1 cellular context compared by ENCODE assay signal in genomic region chr11:130124096-130124495, GRCh38.
TF ChIP-seq lines count a peak whose summit lies in the region.

No MANE protein-coding gene starts in this region.

TF ChIP-seq in HepG2, 621 proteins besides CTCF, POLR2A, EP300 and RAD21 (continued from another document and continues in another):
- no peak for TF ChIP-seq ZNF609 (CRISPR knock-in tag; IDR thresholded peaks at IDR 0.05; ENCODE audit: borderline replicate concordance)
- no peak for TF ChIP-seq WIZ (CRISPR knock-in tag; IDR thresholded peaks at IDR 0.05)
- peak in 1 of 2 experiments; percentile 79; a peak in 1 of 4 replicates for TF ChIP-seq KLF16 (CRISPR knock-in tag; IDR thresholded peaks at IDR 0.05)
- no peak for TF ChIP-seq RAD51 (IDR thresholded peaks at IDR 0.05; ENCODE audit: borderline replicate concordance)
- no peak for TF ChIP-seq ZNF570 (CRISPR knock-in tag; IDR thresholded peaks at IDR 0.05; ENCODE audit: borderline replicate concordance)
- TF ChIP-seq NFIB (CRISPR knock-in tag; IDR thresholded peaks at IDR 0.05; ENCODE audit: borderline replicate concordance) = no peak
- TF ChIP-seq TGIF2 (CRISPR knock-in tag; IDR thresholded peaks at IDR 0.05) = no peak; the same call in 1 of the 2 replicates
- no peak for TF ChIP-seq ZC3H13 (CRISPR knock-in tag; IDR thresholded peaks at IDR 0.05)
- TF ChIP-seq IRF2 (CRISPR knock-in tag; IDR thresholded peaks at IDR 0.05) = peak; percentile 65; the same call in 1 of the 2 replicates
- no peak for TF ChIP-seq ESRRA (CRISPR knock-in tag; IDR thresholded peaks at IDR 0.05; ENCODE audit: low read depth)
- TF ChIP-seq ZZZ3 (CRISPR knock-in tag; IDR thresholded peaks at IDR 0.05; ENCODE audit: borderline replicate concordance) = no peak
- no peak for TF ChIP-seq ZNF773 (CRISPR knock-in tag; IDR thresholded peaks at IDR 0.05; ENCODE audit: borderline replicate concordance)
- TF ChIP-seq ZBTB20 (CRISPR knock-in tag; IDR thresholded peaks at IDR 0.05; ENCODE audit: borderline replicate concordance, low read depth) = no peak
- no peak for TF ChIP-seq TAF15 (IDR thresholded peaks at IDR 0.05; ENCODE audit: low read depth, low read length, poor library complexity, severe bottlenecking)
- no peak for TF ChIP-seq ZIK1 (CRISPR knock-in tag; IDR thresholded peaks at IDR 0.05; ENCODE audit: borderline replicate concordance, low read depth)
- no peak for TF ChIP-seq ZNF704 (CRISPR knock-in tag; IDR thresholded peaks at IDR 0.05; ENCODE audit: borderline replicate concordance)
- no peak for TF ChIP-seq BRD4 (CRISPR knock-in tag; IDR thresholded peaks at IDR 0.05)
- peak; percentile 60; the same call in 1 of the 2 replicates for TF ChIP-seq ZNF12 (CRISPR knock-in tag; IDR thresholded peaks at IDR 0.05)
- peak; percentile 71; the same call in 1 of the 2 replicates for TF ChIP-seq TARDBP (CRISPR knock-in tag; IDR thresholded peaks at IDR 0.05)
- no peak for TF ChIP-seq ZNF275 (CRISPR knock-in tag; IDR thresholded peaks at IDR 0.05; ENCODE audit: borderline replicate concordance)
- TF ChIP-seq MXD1 (CRISPR knock-in tag; IDR thresholded peaks at IDR 0.05) = no peak
- no peak for TF ChIP-seq ZNF766 (CRISPR knock-in tag; IDR thresholded peaks at IDR 0.05; ENCODE audit: borderline replicate concordance)
- TF ChIP-seq ELF4 (CRISPR knock-in tag; IDR thresholded peaks at IDR 0.05; ENCODE audit: borderline replicate concordance) = no peak
- TF ChIP-seq ZNF547 (CRISPR knock-in tag; IDR thresholded peaks at IDR 0.05) = no peak
- no peak for TF ChIP-seq HNRNPUL1 (IDR thresholded peaks at IDR 0.05; ENCODE audit: low read depth, low read length)
- TF ChIP-seq MED8 (CRISPR knock-in tag; IDR thresholded peaks at IDR 0.05; ENCODE audit: insufficient replicate concordance) = no peak
- no peak for TF ChIP-seq ZNF577 (CRISPR knock-in tag; IDR thresholded peaks at IDR 0.05; ENCODE audit: borderline replicate concordance, low read depth)
- TF ChIP-seq CCDC6 (CRISPR knock-in tag; IDR thresholded peaks at IDR 0.05) = no peak
- TF ChIP-seq ZNF274 (CRISPR knock-in tag; IDR thresholded peaks at IDR 0.05) = no peak
- no peak for TF ChIP-seq POLR2AphosphoS5 (IDR thresholded peaks at IDR 0.05; ENCODE audit: low read depth, low read length)
- no peak for TF ChIP-seq THYN1 (CRISPR knock-in tag; IDR thresholded peaks at IDR 0.05; ENCODE audit: borderline replicate concordance, low read depth)
- TF ChIP-seq MNT (IDR thresholded peaks at IDR 0.05) = peak; percentile 34; the same call in 1 of the 2 replicates
- peak; percentile 73; the same call in 1 of the 2 replicates for TF ChIP-seq ZSCAN29 (CRISPR knock-in tag; conservative IDR thresholded peaks at IDR 0.05)
- TF ChIP-seq ZNF619 (CRISPR knock-in tag; IDR thresholded peaks at IDR 0.05) = no peak
- no peak for TF ChIP-seq PLSCR1 (CRISPR knock-in tag; IDR thresholded peaks at IDR 0.05; ENCODE audit: borderline replicate concordance)
- TF ChIP-seq ZNF879 (CRISPR knock-in tag; IDR thresholded peaks at IDR 0.05) = no peak
- no peak for TF ChIP-seq ADNP (CRISPR knock-in tag; IDR thresholded peaks at IDR 0.05)
- TF ChIP-seq SUZ12 (IDR thresholded peaks at IDR 0.05; ENCODE audit: low read depth, low read length) = no peak
- TF ChIP-seq ZSCAN9 (CRISPR knock-in tag; IDR thresholded peaks at IDR 0.05; ENCODE audit: borderline replicate concordance) = peak; percentile 80; the same call in 1 of the 2 replicates
- TF ChIP-seq GPBP1L1 (CRISPR knock-in tag; IDR thresholded peaks at IDR 0.05) = no peak
- TF ChIP-seq ZNF407 (CRISPR knock-in tag; IDR thresholded peaks at IDR 0.05; ENCODE audit: not compliant biosample characterization) = no peak
- TF ChIP-seq DPF2 (CRISPR knock-in tag; IDR thresholded peaks at IDR 0.05; ENCODE audit: borderline replicate concordance, low read depth) = peak; percentile 78
- no peak for TF ChIP-seq ZNF253 (CRISPR knock-in tag; IDR thresholded peaks at IDR 0.05; ENCODE audit: borderline replicate concordance)
- no peak for TF ChIP-seq XBP1 (CRISPR knock-in tag; IDR thresholded peaks at IDR 0.05)
- TF ChIP-seq SOX6 (IDR thresholded peaks at IDR 0.05) = no peak
- peak; percentile 79 for TF ChIP-seq SOX6 (CRISPR knock-in tag; IDR thresholded peaks at IDR 0.05)
- TF ChIP-seq NBN (conservative IDR thresholded peaks at IDR 0.05) = no peak
- no peak for TF ChIP-seq ZNF282 (IDR thresholded peaks at IDR 0.05; ENCODE audit: partially characterized antibody)
- no peak for TF ChIP-seq ZNF383 (CRISPR knock-in tag; IDR thresholded peaks at IDR 0.05; ENCODE audit: borderline replicate concordance)
- no peak for TF ChIP-seq CC2D1A (CRISPR knock-in tag; IDR thresholded peaks at IDR 0.05)
